Comparison of ENCODE assay signal across 1 cellular context in the genomic region with DNA sequence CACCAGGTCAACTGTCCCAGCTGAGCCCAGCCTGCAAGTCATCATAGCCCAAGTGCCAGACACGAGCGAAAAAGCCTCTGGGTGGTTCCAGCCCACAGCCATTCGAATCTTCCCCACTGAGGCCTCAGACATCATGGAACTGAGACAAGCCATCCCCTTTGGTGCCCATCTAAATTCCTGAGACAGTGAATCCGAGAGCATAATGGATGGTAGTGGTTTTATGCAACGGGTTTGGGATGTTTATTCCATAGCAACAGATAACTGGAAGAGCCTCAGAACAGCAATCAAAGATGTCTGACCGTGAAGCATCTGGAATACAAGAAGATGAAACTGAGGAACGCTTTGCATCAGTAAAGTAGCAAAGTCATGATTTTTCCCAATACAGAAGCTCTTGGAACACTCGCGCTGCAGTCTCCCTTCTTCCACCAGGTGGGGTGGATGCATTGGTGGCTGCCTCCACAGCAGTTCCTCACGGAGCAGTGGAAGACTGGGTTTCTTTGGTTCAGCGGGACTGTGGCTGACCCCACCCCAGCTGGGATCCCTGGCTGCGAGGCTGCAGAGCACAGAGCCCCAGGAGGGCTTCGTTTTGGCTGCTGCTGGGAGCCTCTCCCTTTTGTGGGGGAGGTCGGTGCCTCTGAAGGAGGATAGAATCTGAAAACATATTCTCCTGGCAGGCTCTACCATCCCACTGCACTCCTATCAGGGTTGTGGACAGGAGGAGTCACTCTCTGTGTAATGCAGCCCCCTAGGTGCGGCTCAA.
TF ChIP-seq lines count a peak whose summit lies in the region.

No MANE protein-coding gene starts in this region.

TF ChIP-seq in HepG2, 621 proteins besides CTCF, POLR2A, EP300 and RAD21 (continued from another document):
- TF ChIP-seq, protein P1, sequence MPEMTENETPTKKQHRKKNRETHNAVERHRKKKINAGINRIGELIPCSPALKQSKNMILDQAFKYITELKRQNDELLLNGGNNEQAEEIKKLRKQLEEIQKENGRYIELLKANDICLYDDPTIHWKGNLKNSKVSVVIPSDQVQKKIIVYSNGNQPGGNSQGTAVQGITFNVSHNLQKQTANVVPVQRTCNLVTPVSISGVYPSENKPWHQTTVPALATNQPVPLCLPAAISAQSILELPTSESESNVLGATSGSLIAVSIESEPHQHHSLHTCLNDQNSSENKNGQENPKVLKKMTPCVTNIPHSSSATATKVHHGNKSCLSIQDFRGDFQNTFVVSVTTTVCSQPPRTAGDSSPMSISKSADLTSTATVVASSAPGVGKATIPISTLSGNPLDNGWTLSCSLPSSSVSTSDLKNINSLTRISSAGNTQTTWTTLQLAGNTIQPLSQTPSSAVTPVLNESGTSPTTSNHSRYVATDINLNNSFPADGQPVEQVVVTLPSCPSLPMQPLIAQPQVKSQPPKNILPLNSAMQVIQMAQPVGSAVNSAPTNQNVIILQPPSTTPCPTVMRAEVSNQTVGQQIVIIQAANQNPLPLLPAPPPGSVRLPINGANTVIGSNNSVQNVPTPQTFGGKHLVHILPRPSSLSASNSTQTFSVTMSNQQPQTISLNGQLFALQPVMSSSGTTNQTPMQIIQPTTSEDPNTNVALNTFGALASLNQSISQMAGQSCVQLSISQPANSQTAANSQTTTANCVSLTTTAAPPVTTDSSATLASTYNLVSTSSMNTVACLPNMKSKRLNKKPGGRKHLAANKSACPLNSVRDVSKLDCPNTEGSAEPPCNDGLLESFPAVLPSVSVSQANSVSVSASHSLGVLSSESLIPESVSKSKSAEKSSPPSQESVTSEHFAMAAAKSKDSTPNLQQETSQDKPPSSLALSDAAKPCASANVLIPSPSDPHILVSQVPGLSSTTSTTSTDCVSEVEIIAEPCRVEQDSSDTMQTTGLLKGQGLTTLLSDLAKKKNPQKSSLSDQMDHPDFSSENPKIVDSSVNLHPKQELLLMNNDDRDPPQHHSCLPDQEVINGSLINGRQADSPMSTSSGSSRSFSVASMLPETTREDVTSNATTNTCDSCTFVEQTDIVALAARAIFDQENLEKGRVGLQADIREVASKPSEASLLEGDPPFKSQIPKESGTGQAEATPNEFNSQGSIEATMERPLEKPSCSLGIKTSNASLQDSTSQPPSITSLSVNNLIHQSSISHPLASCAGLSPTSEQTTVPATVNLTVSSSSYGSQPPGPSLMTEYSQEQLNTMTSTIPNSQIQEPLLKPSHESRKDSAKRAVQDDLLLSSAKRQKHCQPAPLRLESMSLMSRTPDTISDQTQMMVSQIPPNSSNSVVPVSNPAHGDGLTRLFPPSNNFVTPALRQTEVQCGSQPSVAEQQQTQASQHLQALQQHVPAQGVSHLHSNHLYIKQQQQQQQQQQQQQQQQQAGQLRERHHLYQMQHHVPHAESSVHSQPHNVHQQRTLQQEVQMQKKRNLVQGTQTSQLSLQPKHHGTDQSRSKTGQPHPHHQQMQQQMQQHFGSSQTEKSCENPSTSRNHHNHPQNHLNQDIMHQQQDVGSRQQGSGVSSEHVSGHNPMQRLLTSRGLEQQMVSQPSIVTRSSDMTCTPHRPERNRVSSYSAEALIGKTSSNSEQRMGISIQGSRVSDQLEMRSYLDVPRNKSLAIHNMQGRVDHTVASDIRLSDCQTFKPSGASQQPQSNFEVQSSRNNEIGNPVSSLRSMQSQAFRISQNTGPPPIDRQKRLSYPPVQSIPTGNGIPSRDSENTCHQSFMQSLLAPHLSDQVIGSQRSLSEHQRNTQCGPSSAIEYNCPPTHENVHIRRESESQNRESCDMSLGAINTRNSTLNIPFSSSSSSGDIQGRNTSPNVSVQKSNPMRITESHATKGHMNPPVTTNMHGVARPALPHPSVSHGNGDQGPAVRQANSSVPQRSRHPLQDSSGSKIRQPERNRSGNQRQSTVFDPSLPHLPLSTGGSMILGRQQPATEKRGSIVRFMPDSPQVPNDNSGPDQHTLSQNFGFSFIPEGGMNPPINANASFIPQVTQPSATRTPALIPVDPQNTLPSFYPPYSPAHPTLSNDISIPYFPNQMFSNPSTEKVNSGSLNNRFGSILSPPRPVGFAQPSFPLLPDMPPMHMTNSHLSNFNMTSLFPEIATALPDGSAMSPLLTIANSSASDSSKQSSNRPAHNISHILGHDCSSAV (CRISPR knock-in tag; IDR thresholded peaks at IDR 0.05; ENCODE audit: borderline replicate concordance): no peak
- TF ChIP-seq HMGA1 (CRISPR knock-in tag; conservative IDR thresholded peaks at IDR 0.05) (no peak), SAP130 (CRISPR knock-in tag; IDR thresholded peaks at IDR 0.05; ENCODE audit: low read depth) (peak; percentile 37; the same call in 1 of the 2 replicates)
